Comparison of ENCODE assay signal across 14 cellular contexts in genomic region chr11:125995313-125995712, GRCh38. TPM values are rescaled to one million over a fixed set of nuclear protein-coding genes. Genes with fewer than 3 reads are reported as not detected.
DNase-seq lines count a peak whose midpoint lies in the region; ATAC-seq, FAIRE-seq and TF ChIP-seq lines count a peak whose summit lies in the region.
"Had no signal": no experiment of that assay in that cellular context is flagged by ENCODE, and none has a peak within 500 bp of the region (broad histone marks: within the 10 kb centered on the region; RNA-seq: fewer than 3 reads in every experiment).

No MANE protein-coding gene starts in this region.

- H3K18ac ChIP-seq in mesenchymal stem cell (ENCODE audit: low read depth in 1 of 2, low read length in 2 of 2) = no peak overlapping the region

- H3K9me3 ChIP-seq in mesenchymal stem cell (ENCODE audit: control insufficient read depth, low read length) (no peaks in the 10 kb centered on the region), small intestine (ENCODE audit: control insufficient read depth, low read depth) (no peaks in the 10 kb centered on the region), prostate gland (no peaks in the 10 kb centered on the region)
- H3K9me3 ChIP-seq: BLaER1, sigmoid colon had no signal

- H4K8ac ChIP-seq in mesenchymal stem cell (ENCODE audit: low read length) = no peak overlapping the region

- H3K14ac ChIP-seq in mesenchymal stem cell (ENCODE audit: low read length in 2 of 2) = no peak overlapping the region

- no peak overlapping the region for H4K91ac ChIP-seq in mesenchymal stem cell (ENCODE audit: low read length)

- H2AFZ ChIP-seq in mesenchymal stem cell (ENCODE audit: low read depth, low read length) = no peak overlapping the region

- peak overlapping the region; percentile 29 for H3K9ac ChIP-seq in mesenchymal stem cell (ENCODE audit: low read length)
- H3K9ac ChIP-seq: BLaER1 had no signal

- no peak for TF ChIP-seq CTCF in prostate gland (IDR thresholded peaks at IDR 0.05)

- no peaks in the 10 kb centered on the region for H3K27me3 ChIP-seq in mesenchymal stem cell (ENCODE audit: control insufficient read depth in 1 of 2, insufficient read depth in 1 of 2, low read length in 2 of 2)
- H3K27me3 ChIP-seq in small intestine (ENCODE audit: control insufficient read depth in 2 of 2, insufficient read depth in 2 of 2, low read length in 2 of 2) = no peaks in the 10 kb centered on the region
- H3K27me3 ChIP-seq in prostate gland (replicated peaks; ENCODE audit: insufficient read depth) = no peaks in the 10 kb centered on the region
- H3K27me3 ChIP-seq: BLaER1, sigmoid colon had no signal

- DNase-seq in Ammon's horn (ENCODE audit: low spot score) = peak; percentile 65
- no peak for DNase-seq in mesenchymal stem cell
- no peak for DNase-seq in NCI-H2029 (lab: John Stamatoyannopoulos, UW)
- DNase-seq in small intestine = no peak
- no peak for DNase-seq in NCI-H1092 (lab: John Stamatoyannopoulos, UW)
- DNase-seq in prostate gland (ENCODE audit: low spot score) = no peak
- DNase-seq: NCI-H226, sigmoid colon had no signal

- H3K27ac ChIP-seq in mesenchymal stem cell (ENCODE audit: low read length, poor library complexity, severe bottlenecking) (no peak overlapping the region), small intestine (ENCODE audit: low read depth in 1 of 2, low read length in 1 of 2) (no peak overlapping the region), prostate gland (no peak overlapping the region)
- H3K27ac ChIP-seq: BLaER1, sigmoid colon had no signal

- no peak overlapping the region for H2BK5ac ChIP-seq in mesenchymal stem cell (ENCODE audit: low read depth, low read length, poor library complexity, severe bottlenecking)

- no peak for TF ChIP-seq POLR2A in prostate gland (IDR thresholded peaks at IDR 0.05)

- no peak overlapping the region for H2AK5ac ChIP-seq in mesenchymal stem cell (ENCODE audit: low read length, severe bottlenecking)

- intact Hi-C loops in prostate gland (cut with DNase I) = no loop called here

- H2BK15ac ChIP-seq in mesenchymal stem cell (ENCODE audit: low read depth, poor library complexity, severe bottlenecking) = no peak overlapping the region

- H3K4me2 ChIP-seq in mesenchymal stem cell (ENCODE audit: low read length, poor library complexity, severe bottlenecking) = no peak overlapping the region
- H3K4me2 ChIP-seq: BLaER1 had no signal

- H3K4me3 ChIP-seq in mesenchymal stem cell (ENCODE audit: insufficient read depth in 1 of 2, low read depth in 1 of 2, low read length in 2 of 2) = no peak overlapping the region
- H3K4me3 ChIP-seq in small intestine (ENCODE audit: low read depth in 1 of 2, low read length in 2 of 2) = no peak overlapping the region
- no peak overlapping the region for H3K4me3 ChIP-seq in prostate gland
- H3K4me3 ChIP-seq: BLaER1, lung, sigmoid colon had no signal

- ATAC-seq in GM19351 (IDR thresholded peaks at IDR 0.05; ENCODE audit: unreplicated experiment) = peak; percentile 99
- peak; percentile 57 for ATAC-seq in HG03175 (IDR thresholded peaks at IDR 0.05; ENCODE audit: unreplicated experiment)

- H3K36me3 ChIP-seq in mesenchymal stem cell (ENCODE audit: control insufficient read depth in 1 of 2, insufficient read depth in 2 of 2, low read depth in 1 of 2, low read length in 2 of 2) (peaks cover 0 to 87% of the 10 kb centered on the region in 2 experiments), small intestine (ENCODE audit: control insufficient read depth in 2 of 2, insufficient read depth in 2 of 2, low read length in 2 of 2) (no peaks in the 10 kb centered on the region), prostate gland (no peaks in the 10 kb centered on the region)
- H3K36me3 ChIP-seq: BLaER1 had no signal

- no peak overlapping the region for H2BK120ac ChIP-seq in mesenchymal stem cell (ENCODE audit: low read depth, low read length)

- WGBS in mesenchymal stem cell = 93% methylated on average over 4 of the region's 5 CpGs
- WGBS in small intestine, 3 donors = 65 to 82% (median 73%) methylated on average over 5 of the region's 5 CpGs
- 30% methylated on average over 5 of the region's 5 CpGs for WGBS in prostate gland

- H3K4me1 ChIP-seq in mesenchymal stem cell (ENCODE audit: control insufficient read depth, insufficient read depth, low read depth, low read length) (no peaks in the 10 kb centered on the region), small intestine (ENCODE audit: control insufficient read depth in 2 of 2, insufficient read depth in 1 of 2, low read depth in 1 of 2, low read length in 1 of 2) (no peaks in the 10 kb centered on the region), prostate gland (replicated peaks) (no peaks in the 10 kb centered on the region)

- no peak overlapping the region for H2BK12ac ChIP-seq in mesenchymal stem cell (ENCODE audit: low read length in 2 of 2)

- no peak for FAIRE-seq in small intestine (lab: Jason Lieb, UNC)
- FAIRE-seq: GM18507 had no signal

- no peaks in the 10 kb centered on the region for H3K79me1 ChIP-seq in mesenchymal stem cell (replicated peaks; ENCODE audit: low read length, poor library complexity, severe bottlenecking)

- H3K4ac ChIP-seq in mesenchymal stem cell (ENCODE audit: low read depth in 1 of 2, low read length in 2 of 2) = no peak overlapping the region

- no peak overlapping the region for H3K23ac ChIP-seq in mesenchymal stem cell (ENCODE audit: low read length in 2 of 2)

RNA-seq across cellular contexts. Expression of gene VSIG10L2, which starts 49.5 kb away (rescaled TPM):
- polyA plus RNA-seq in mesenchymal stem cell (2013, experiment 1 of 2) = not detected
- polyA plus RNA-seq in mesenchymal stem cell (2013, experiment 2 of 2) = not detected
- under 1 TPM in 1 of 3 donors, not detected in 2; 0.10 TPM for polyA plus RNA-seq in small intestine
- total RNA-seq in prostate gland = 1 to 10 TPM in 1 of 2 donors, under 1 TPM in 1; 0.14 to 1.3 TPM
- total RNA-seq: epithelial cell of proximal tubule had no signal
- polyA plus RNA-seq: sigmoid colon had no signal
